14 cellular contexts compared by ENCODE assay signal in the genomic region with DNA sequence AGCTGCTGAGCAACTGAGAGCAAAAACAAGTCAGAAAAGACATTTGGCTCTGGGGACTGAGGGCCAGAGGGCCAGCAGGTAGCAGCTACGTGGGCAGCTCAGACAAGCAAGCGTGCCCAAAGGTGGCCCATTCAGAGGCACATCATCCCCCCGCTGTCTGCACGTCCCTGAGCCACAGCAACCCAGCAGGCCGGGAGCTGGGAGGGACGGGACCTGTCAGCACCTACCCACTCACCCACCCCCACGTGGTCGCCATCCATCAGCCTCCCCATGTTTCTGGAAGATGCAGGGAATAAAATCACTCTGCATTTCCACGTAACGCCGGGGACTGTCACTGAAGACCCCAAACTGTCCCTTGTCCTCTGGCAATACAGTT.
"Had no signal": no experiment of that assay in that cellular context is flagged by ENCODE, and none has a peak within 500 bp of the region (broad histone marks: within the 10 kb centered on the region; RNA-seq: fewer than 3 reads in every experiment).

No MANE protein-coding gene starts in this region.

- H3K27me3 ChIP-seq: brain microvascular endothelial cell, gastrocnemius medialis, heart left ventricle, vagina had no signal

- ATAC-seq: activated CD8-positive, alpha-beta T cell treated with anti-CD3 and anti-CD28 coated beads for 36 hours; gastrocnemius medialis; natural killer cell; stimulated activated effector memory CD8-positive, alpha-beta T cell treated with anti-CD3 and anti-CD28 coated beads, Interleukin-12 subunit alpha, Interleukin-12 subunit beta, amount 100 ng/mL, for 72 hours had no signal

- H3K4me3 ChIP-seq: gastrocnemius medialis, heart left ventricle, vagina had no signal

- DNase-seq: activated CD4-positive, alpha-beta T cell treated with anti-CD3 and anti-CD28 coated beads for 4 hours; activated CD8-positive, alpha-beta T cell treated with anti-CD3 and anti-CD28 coated beads for 36 hours; activated naive CD8-positive, alpha-beta T cell treated with anti-CD3 and anti-CD28 coated beads for 36 hours; brain microvascular endothelial cell; cerebellar nuclear complex; gastrocnemius medialis; heart left ventricle; left cardiac atrium; mammary epithelial cell; natural killer cell; stimulated activated CD4-positive, alpha-beta T cell treated with anti-CD3 and anti-CD28 coated beads, Interleukin-12 subunit alpha, Interleukin-12 subunit beta, amount 100 ng/mL, for 4 hours; stimulated activated CD4-positive, alpha-beta T cell treated with anti-CD3 and anti-CD28 coated beads, Interleukin-2, amount 100 ng/mL, for 24 hours had no signal

- H3K27ac ChIP-seq: brain microvascular endothelial cell, gastrocnemius medialis, heart left ventricle, vagina had no signal

- H3K9me3 ChIP-seq: gastrocnemius medialis, heart left ventricle, vagina had no signal

- H3K4me1 ChIP-seq: heart left ventricle, vagina had no signal

- H3K36me3 ChIP-seq: brain microvascular endothelial cell, gastrocnemius medialis, heart left ventricle, vagina had no signal
